ENCODE assay signal across 7 cellular contexts in the genomic region with DNA sequence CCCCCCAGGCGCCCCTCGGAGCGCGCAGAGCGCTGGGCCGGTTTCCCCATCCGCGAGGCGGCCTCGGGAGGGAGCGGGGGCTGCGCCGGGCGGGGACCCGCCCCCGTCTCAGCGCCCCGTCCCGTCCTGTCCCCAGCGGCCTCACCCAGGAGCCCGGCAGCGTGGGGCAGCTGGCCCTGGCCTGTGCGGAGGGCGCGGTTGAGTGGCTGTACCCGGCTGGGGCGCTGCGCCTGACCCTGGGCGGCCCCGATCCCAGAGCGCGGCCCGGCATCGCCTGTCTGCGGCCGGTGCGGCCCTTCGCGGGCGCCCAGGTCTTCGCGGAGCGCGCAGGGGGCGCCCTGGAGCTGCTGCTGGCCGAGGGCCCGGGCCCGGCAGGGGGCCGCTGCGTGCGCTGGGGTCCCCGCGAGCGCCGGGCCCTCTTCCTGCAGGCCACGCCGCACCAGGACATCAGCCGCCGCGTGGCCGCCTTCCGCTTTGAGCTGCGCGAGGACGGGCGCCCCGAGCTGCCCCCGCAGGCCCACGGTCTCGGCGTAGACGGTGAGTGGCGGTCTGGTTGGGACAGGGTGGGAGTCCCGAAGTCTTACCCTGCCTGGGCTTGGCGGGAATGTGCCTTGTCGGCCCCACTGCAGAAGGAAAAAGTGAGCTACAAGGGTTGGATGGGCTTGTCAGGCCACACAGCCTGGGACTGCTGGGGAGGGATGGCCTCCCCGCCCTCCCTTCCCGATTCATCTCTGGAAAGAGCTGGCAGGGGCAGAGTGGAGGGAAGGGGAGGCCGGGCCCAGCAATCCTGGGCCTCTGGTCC. TPM values are rescaled to one million over a fixed set of nuclear protein-coding genes. Genes with fewer than 3 reads are reported as not detected.
DNase-seq lines count a peak whose midpoint lies in the region; ATAC-seq and TF ChIP-seq lines count a peak whose summit lies in the region.

No MANE protein-coding gene starts in this region.

- no peak overlapping the region for H2BK5ac ChIP-seq in H9 (ENCODE audit: insufficient read length, low read length)

- H2BK12ac ChIP-seq in H9 (ENCODE audit: insufficient read length, low read depth, low read length), result no peak overlapping the region

- intact Hi-C loops in psoas muscle (cut with DNase I), result no loop called here

- H3K4me3 ChIP-seq in fibroblast of the aortic adventitia (ENCODE audit: low read depth, low read length) (peak overlapping the region; percentile 72), psoas muscle (peak overlapping the region; percentile 74)

- no peaks in the 10 kb centered on the region for H3K36me3 Mint-ChIP-seq in H9 (ENCODE audit: insufficient read depth in 1 of 3, low read depth in 3 of 3)
- no peaks in the 10 kb centered on the region for H3K36me3 Mint-ChIP-seq in T-helper 17 cell (ENCODE audit: low read depth)

- no peak overlapping the region for H3K27ac Mint-ChIP-seq in H9
- no peak overlapping the region for H3K27ac Mint-ChIP-seq in T-helper 17 cell

- H3K36me3 ChIP-seq in psoas muscle (ENCODE audit: insufficient read depth in 1 of 2, low read depth in 1 of 2), result no peaks in the 10 kb centered on the region

- H2AFZ ChIP-seq in H9 (ENCODE audit: low read length), result no peak overlapping the region

- no peak overlapping the region for H3K4ac ChIP-seq in H9 (ENCODE audit: low read depth, low read length)

- no peaks in the 10 kb centered on the region for H4K20me1 ChIP-seq in H9 (ENCODE audit: control insufficient read depth, insufficient read depth, insufficient read length)

- H3K27me3 Mint-ChIP-seq in H9 (ENCODE audit: low read depth) (peaks cover 54% of the 10 kb centered on the region), T-helper 17 cell (peaks cover 6% of the 10 kb centered on the region)

- H3K56ac ChIP-seq in H9 (ENCODE audit: insufficient read length, low read depth, low read length), result no peak overlapping the region

- H3K4me1 ChIP-seq in H9 (ENCODE audit: insufficient read depth, low read length) (no peaks in the 10 kb centered on the region), psoas muscle (peaks cover 18% of the 10 kb centered on the region)

- DNase-seq in EL (peak; percentile 38), H9 (peak; percentile 49), T-helper 17 cell (no peak), fibroblast of the aortic adventitia (ENCODE audit: low read depth) (no peak), psoas muscle (no peak), NCI-H1694 treated with DMSO at 0.1 percent for 48 hours (lab: John Stamatoyannopoulos, UW) (no peak)

- no peaks in the 10 kb centered on the region for H3K9me3 ChIP-seq in H9 (ENCODE audit: control insufficient read depth, low read depth, low read length)
- no peaks in the 10 kb centered on the region for H3K9me3 ChIP-seq in T-helper 17 cell (ENCODE audit: control insufficient read depth, low read length, poor library complexity, severe bottlenecking)
- H3K9me3 ChIP-seq in psoas muscle, result no peaks in the 10 kb centered on the region

- ATAC-seq in T-helper 17 cell, result peak; percentile 9
- no peak for ATAC-seq in psoas muscle
- no peak for ATAC-seq in HG03159 (IDR thresholded peaks at IDR 0.05; ENCODE audit: unreplicated experiment)

- no peaks in the 10 kb centered on the region for H3K79me1 ChIP-seq in H9 (ENCODE audit: insufficient read depth, low read depth, low read length, poor library complexity, severe bottlenecking)

- H4K5ac ChIP-seq in H9 (ENCODE audit: insufficient read length, low read depth, low read length), result no peak overlapping the region

- TF ChIP-seq CTCF in H9 (conservative IDR thresholded peaks at IDR 0.05), result peak; percentile 44; the same call in 2 of the 3 replicates
- no peak for TF ChIP-seq CTCF in fibroblast of the aortic adventitia (IDR thresholded peaks at IDR 0.05; ENCODE audit: insufficient read depth, low read length)
- TF ChIP-seq CTCF in psoas muscle (IDR thresholded peaks at IDR 0.05), result no peak

- peaks cover 8% of the 10 kb centered on the region for H3K23me2 ChIP-seq in H9 (ENCODE audit: insufficient read length, low read depth, low read length, poor library complexity, severe bottlenecking)

- H3K9me3 Mint-ChIP-seq in H9, result no peaks in the 10 kb centered on the region; a peak in 2 of 5 replicates

- H2BK120ac ChIP-seq in H9 (ENCODE audit: low read depth, low read length, poor library complexity, severe bottlenecking), result no peak overlapping the region

- H3K4me2 ChIP-seq in H9 (ENCODE audit: insufficient read depth, insufficient read length, low read length), result peak overlapping the region; percentile 30

- no peak overlapping the region for H3K9ac ChIP-seq in H9 (ENCODE audit: extremely low read depth, insufficient read length, low read length)

- H4K8ac ChIP-seq in H9 (replicated peaks; ENCODE audit: insufficient read length, low read depth, low read length), result no peak overlapping the region

- no peak overlapping the region for H3K14ac ChIP-seq in H9 (ENCODE audit: insufficient read depth, low read length)

- H3K79me2 ChIP-seq in H9 (ENCODE audit: insufficient read depth, low read length), result no peaks in the 10 kb centered on the region

- no peak overlapping the region for H3K18ac ChIP-seq in H9 (ENCODE audit: insufficient read length, low read depth, low read length)

- H3K4me1 Mint-ChIP-seq in H9 (peaks cover 17 to 31% of the 10 kb centered on the region in 2 experiments), T-helper 17 cell (peaks cover 19% of the 10 kb centered on the region)

- H2BK15ac ChIP-seq in H9 (ENCODE audit: low read depth, low read length), result no peak overlapping the region

- no CpG with 5 or more reads among the region's 79 CpGs for WGBS in H9 (ENCODE audit: extremely low coverage, insufficient read length, low lambda C conversion rate)
- 0 to 2% (median 1%) methylated on average over 62 to 79 of the region's 79 CpGs for WGBS in psoas muscle, 3 donors

- H3K4me3 Mint-ChIP-seq in H9 (peak overlapping the region; percentile 55 to 78), T-helper 17 cell (peak overlapping the region; percentile 50)

- H3T11ph ChIP-seq in H9 (ENCODE audit: low read length), result no peak overlapping the region

- H4K91ac ChIP-seq in H9 (ENCODE audit: insufficient read length, low read depth, low read length), result no peak overlapping the region

- H3K27ac ChIP-seq in H9 (ENCODE audit: insufficient read length, low read depth, low read length) (no peak overlapping the region), psoas muscle (no peak overlapping the region)

- H2AK5ac ChIP-seq in H9 (ENCODE audit: insufficient read length, low read length), result no peak overlapping the region

- H3K23ac ChIP-seq in H9 (ENCODE audit: insufficient read length, low read depth, low read length), result no peak overlapping the region

- H3K27me3 ChIP-seq in H9 (ENCODE audit: insufficient read depth, low read length) (no peaks in the 10 kb centered on the region; the same call in 1 of the 2 replicates), psoas muscle (ENCODE audit: insufficient read depth in 3 of 3, low read length in 2 of 3) (peaks cover 0 to 10% (median 3%) of the 10 kb centered on the region in 3 donors)

- H2BK20ac ChIP-seq in H9 (ENCODE audit: low read depth, low read length, poor library complexity, severe bottlenecking), result no peak overlapping the region

RNA-seq across cellular contexts. Expression of a gene that starts 0.7 kb away (rescaled TPM):
- 26.2 and 28.9 TPM in 2 replicates for total RNA-seq in H9 (2021)
- total RNA-seq in T-helper 17 cell, result 1 to 10 TPM; 3.8 to 4.3 TPM
- total RNA-seq in fibroblast of the aortic adventitia (ENCODE audit: low replicate concordance), result 30.7 and 38.8 TPM in 2 replicates
- 10 to 100 TPM; 19.6 to 25.8 (median 22.8) TPM for total RNA-seq in psoas muscle
- polyA plus RNA-seq in psoas muscle, result 10 to 100 TPM; 17.9 to 28.0 (median 27.4) TPM

RNA-seq across cellular contexts. Expression of a gene that starts 5.3 kb away (rescaled TPM):
- total RNA-seq in H9 (2021), result 31.5 and 34.8 TPM in 2 replicates
- 10 to 100 TPM; 10.3 to 11.8 TPM for total RNA-seq in T-helper 17 cell
- total RNA-seq in fibroblast of the aortic adventitia (ENCODE audit: low replicate concordance), result 21.8 and 70.1 TPM in 2 replicates
- total RNA-seq in psoas muscle, result 10 to 100 TPM; 30.9 to 45.6 (median 34.5) TPM
- 10 to 100 TPM; 16.1 to 56.0 (median 26.3) TPM for polyA plus RNA-seq in psoas muscle

RNA-seq across cellular contexts. Expression of a gene that starts 10.0 kb away (rescaled TPM):
- 9.6 and 10.7 TPM in 2 replicates for total RNA-seq in H9 (2021)
- total RNA-seq in T-helper 17 cell, result 10 to 100 TPM; 29.0 to 35.3 TPM
- under 0.01 TPM in 1 of 2 replicates, not detected in the other for total RNA-seq in fibroblast of the aortic adventitia (ENCODE audit: low replicate concordance)
- total RNA-seq in psoas muscle, result under 1 TPM in 2 of 4 donors, not detected in 2; 0.08 TPM
- under 1 TPM; 0.04 to 0.16 (median 0.10) TPM for polyA plus RNA-seq in psoas muscle

RNA-seq across cellular contexts. Expression of a gene that starts 10.6 kb away (rescaled TPM):
- 12.1 TPM in 2 replicates for total RNA-seq in H9 (2021)
- 1 to 10 TPM; 3.4 to 3.7 TPM for total RNA-seq in T-helper 17 cell
- total RNA-seq in fibroblast of the aortic adventitia (ENCODE audit: low replicate concordance), result 1.1 and 1.8 TPM in 2 replicates
- under 1 TPM in 1 of 4 donors, not detected in 3; 0.11 TPM for total RNA-seq in psoas muscle
- polyA plus RNA-seq in psoas muscle, result under 1 TPM in 2 of 3 donors, not detected in 1; 0.12 to 0.16 TPM

RNA-seq across cellular contexts. Expression of a gene that starts 11.3 kb away (rescaled TPM):
- total RNA-seq in H9 (2021), result 21.3 and 25.2 TPM in 2 replicates
- total RNA-seq in T-helper 17 cell, result 10 to 100 TPM in 1 of 2 donors, 1 to 10 TPM in 1; 9.8 to 12.5 TPM
- 10.6 and 21.1 TPM in 2 replicates for total RNA-seq in fibroblast of the aortic adventitia (ENCODE audit: low replicate concordance)
- total RNA-seq in psoas muscle, result 1 to 10 TPM in 1 of 4 donors, under 1 TPM in 3; 0.42 to 1.6 (median 0.71) TPM
- polyA plus RNA-seq in psoas muscle, result 1 to 10 TPM in 1 of 3 donors, under 1 TPM in 2; 0.38 to 4.4 (median 0.58) TPM

Comparison
In these comparisons a context has a peak if more than half of its experiments do, and no peak if none do; other contexts are left out.
1. DNase-seq: peak in EL (single experiment) and H9 (single experiment); none in T-helper 17 cell (0 of 3), fibroblast of the aortic adventitia (single experiment), psoas muscle (0 of 2) and NCI-H1694 treated with DMSO at 0.1 percent for 48 hours (single experiment).